Comparison of ENCODE assay signal across 30 cellular contexts in the genomic region with DNA sequence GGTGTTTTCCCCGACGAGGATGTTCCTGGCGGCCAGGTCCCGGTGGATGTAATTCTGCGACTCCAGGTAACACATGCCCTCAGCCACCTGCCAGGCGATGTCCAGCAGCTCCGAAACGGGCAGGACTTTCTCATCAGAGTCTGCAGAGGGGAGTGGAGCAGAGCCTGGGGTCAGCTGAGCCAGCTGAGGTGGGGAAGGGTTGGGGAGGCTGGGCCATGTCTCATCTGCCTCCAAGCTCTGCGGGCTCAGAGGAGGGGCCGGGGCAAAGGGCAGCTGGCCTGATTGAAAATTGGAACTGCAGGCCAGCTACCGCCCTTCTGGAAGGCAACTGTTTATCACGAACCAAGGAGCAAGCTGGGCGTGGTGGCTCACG. TPM values are rescaled to one million over a fixed set of nuclear protein-coding genes. Genes with fewer than 3 reads are reported as not detected.
A peak's percentile ranks its signal among the peaks of the same experiment; 100 is the strongest.
DNase-seq lines count a peak whose midpoint lies in the region; ATAC-seq, FAIRE-seq and TF ChIP-seq lines count a peak whose summit lies in the region.
"Had no signal": no experiment of that assay in that cellular context is flagged by ENCODE, and none has a peak within 500 bp of the region (broad histone marks: within the 10 kb centered on the region; RNA-seq: fewer than 3 reads in every experiment).

No MANE protein-coding gene starts in this region.

- H3K4me1 ChIP-seq in small intestine (ENCODE audit: control insufficient read depth in 2 of 2, insufficient read depth in 1 of 2, low read depth in 1 of 2, low read length in 1 of 2) (no peaks in the 10 kb centered on the region), lower lobe of right lung (peaks cover 15% of the 10 kb centered on the region)
- H3K4me1 ChIP-seq: uterus had no signal

- H3K27ac Mint-ChIP-seq in activated naive CD4-positive, alpha-beta T cell treated with anti-CD3 and anti-CD28 coated beads, Interleukin-2, amount 10 ng/mL, durations not matched to agents 7 days and 5 days = no peak overlapping the region
- H3K27ac Mint-ChIP-seq: immature natural killer cell had no signal

- H3K27me3 Mint-ChIP-seq in activated naive CD4-positive, alpha-beta T cell treated with anti-CD3 and anti-CD28 coated beads, Interleukin-2, amount 10 ng/mL, durations not matched to agents 7 days and 5 days = peaks cover 37% of the 10 kb centered on the region

- FAIRE-seq in small intestine (lab: Jason Lieb, UNC) = no peak
- FAIRE-seq: A204.1, endometrium, pancreas had no signal

- intact Hi-C loops in lower lobe of right lung (cut with DNase I) = no loop called here

- CTCF ChIA-PET in activated naive CD4-positive, alpha-beta T cell treated with anti-CD3 and anti-CD28 coated beads, Interleukin-2, amount 10 ng/mL, durations not matched to agents 7 days and 5 days (lab: Charles Lee) = no interaction called here

- H3K36me3 ChIP-seq in small intestine (ENCODE audit: control insufficient read depth in 2 of 2, insufficient read depth in 2 of 2, low read length in 2 of 2) (no peaks in the 10 kb centered on the region), lower lobe of right lung (no peaks in the 10 kb centered on the region)
- H3K36me3 ChIP-seq: BLaER1, brain microvascular endothelial cell, heart right ventricle, pancreas, suprapubic skin, uterus, WERI-Rb-1 had no signal

- DNase-seq in activated naive CD4-positive, alpha-beta T cell treated with anti-CD3 and anti-CD28 coated beads, Interleukin-2, amount 10 ng/mL, durations not matched to agents 7 days and 5 days = peak; percentile 20
- DNase-seq in activated naive CD4-positive, alpha-beta T cell treated with anti-CD3 and anti-CD28 coated beads, Interleukin-2, amount 50 U/mL, for 16 hours = no peak
- DNase-seq in epidermal melanocyte (ENCODE audit: insufficient read length, low spot score) = peak; percentile 5
- peak; percentile 93 for DNase-seq in small intestine
- no peak for DNase-seq in NOMO-1 (lab: John Stamatoyannopoulos, UW; ENCODE audit: unreplicated experiment in 2 of 2)
- DNase-seq in lower lobe of right lung = no peak
- DNase-seq: activated CD4-positive, alpha-beta T cell treated with anti-CD3 and anti-CD28 coated beads, Interleukin-2, amount 50 U/mL, for 48 hours; activated effector memory CD4-positive, alpha-beta T cell treated with anti-CD3 and anti-CD28 coated beads, Interleukin-2, amount 50 U/mL, for 16 hours; brain microvascular endothelial cell; HCEC 1CT; heart right ventricle; immature natural killer cell; Kasumi-1; NCI-H2029; NCI-H345; PC-9; uterus; WERI-Rb-1 had no signal

- H3K9me3 Mint-ChIP-seq in activated naive CD4-positive, alpha-beta T cell treated with anti-CD3 and anti-CD28 coated beads, Interleukin-2, amount 10 ng/mL, durations not matched to agents 7 days and 5 days = no peaks in the 10 kb centered on the region
- H3K9me3 Mint-ChIP-seq: immature natural killer cell had no signal

- H3K4me3 Mint-ChIP-seq in activated naive CD4-positive, alpha-beta T cell treated with anti-CD3 and anti-CD28 coated beads, Interleukin-2, amount 10 ng/mL, durations not matched to agents 7 days and 5 days = no peak overlapping the region
- H3K4me3 Mint-ChIP-seq: immature natural killer cell had no signal

- no peak for TF ChIP-seq CTCF in lower lobe of right lung (IDR thresholded peaks at IDR 0.05)

- H3K4me1 Mint-ChIP-seq in activated naive CD4-positive, alpha-beta T cell treated with anti-CD3 and anti-CD28 coated beads, Interleukin-2, amount 10 ng/mL, durations not matched to agents 7 days and 5 days = peaks cover 4% of the 10 kb centered on the region
- H3K4me1 Mint-ChIP-seq: immature natural killer cell had no signal

- H3K9me3 ChIP-seq in small intestine (ENCODE audit: control insufficient read depth, low read depth) (no peaks in the 10 kb centered on the region), lower lobe of right lung (no peaks in the 10 kb centered on the region)
- H3K9me3 ChIP-seq: BLaER1, Caco-2, heart right ventricle, pancreas, suprapubic skin, uterus had no signal

- 12 to 51% (median 35%) methylated on average over 14 of the region's 14 CpGs for WGBS in small intestine, 3 donors

- H3K27ac ChIP-seq in small intestine (ENCODE audit: low read depth in 1 of 2, low read length in 1 of 2) (peak overlapping the region in 1 of 2 donors; percentile 18), lower lobe of right lung (no peak overlapping the region)
- H3K27ac ChIP-seq: BLaER1, brain microvascular endothelial cell, coronary artery, heart right ventricle, pancreas, PC-9, suprapubic skin, uterus, WERI-Rb-1 had no signal

- H3K27me3 ChIP-seq in small intestine (ENCODE audit: control insufficient read depth in 2 of 2, insufficient read depth in 2 of 2, low read length in 2 of 2) (no peaks in the 10 kb centered on the region), lower lobe of right lung (ENCODE audit: low read depth) (peaks cover 6% of the 10 kb centered on the region)
- H3K27me3 ChIP-seq: brain microvascular endothelial cell, pancreas had no signal

- H3K4me3 ChIP-seq in small intestine (ENCODE audit: low read depth in 1 of 2, low read length in 2 of 2) = peak overlapping the region in 1 of 2 donors; percentile 36
- H3K4me3 ChIP-seq in lower lobe of right lung = no peak overlapping the region
- H3K4me3 ChIP-seq: BLaER1, coronary artery, heart right ventricle, pancreas, PC-9, suprapubic skin, uterus had no signal

- H3K36me3 Mint-ChIP-seq in activated naive CD4-positive, alpha-beta T cell treated with anti-CD3 and anti-CD28 coated beads, Interleukin-2, amount 10 ng/mL, durations not matched to agents 7 days and 5 days = no peaks in the 10 kb centered on the region
- H3K36me3 Mint-ChIP-seq: immature natural killer cell had no signal

- no peak for ATAC-seq in lower lobe of right lung
- ATAC-seq: heart right ventricle, pancreas had no signal

RNA-seq across cellular contexts. Expression of gene PTK6, which starts 6.4 kb away (rescaled TPM):
- polyA plus RNA-seq in small intestine = 10 to 100 TPM; 12.3 to 87.0 (median 82.7) TPM
- 4.2 TPM for total RNA-seq in lower lobe of right lung
- total RNA-seq: Daoy, HT1080, lung microvascular endothelial cell, SK-MEL-5 had no signal

RNA-seq across cellular contexts. Expression of gene PPDPF, which starts 10.2 kb away (rescaled TPM):
- polyA plus RNA-seq in small intestine = 100 to 1,000 TPM; 287 to 356 (median 302) TPM
- total RNA-seq in lower lobe of right lung = 305 TPM

RNA-seq across cellular contexts. Expression of gene SRMS, which starts 16.8 kb away (rescaled TPM):
- polyA plus RNA-seq in small intestine = not detected
- total RNA-seq in lower lobe of right lung = not detected
- total RNA-seq: Caco-2; Daoy; heart right ventricle; HT1080; lung microvascular endothelial cell; pancreas; SK-MEL-5; T-helper 2 cell treated with Interferon-gamma antibody and Interleukin-4, amounts not matched to agents 100 ng/mL and 5 ng/mL, for 36 hours; uterus had no signal
- polyA plus RNA-seq: heart right ventricle, immature natural killer cell, pancreas had no signal

RNA-seq across cellular contexts. Expression of gene FNDC11, which starts 23.2 kb away (rescaled TPM):
- polyA plus RNA-seq in small intestine = under 1 TPM in 1 of 3 donors, not detected in 2; 0.25 TPM
- 1.3 TPM for total RNA-seq in lower lobe of right lung
- total RNA-seq: Caco-2, Daoy, HT1080, SK-MEL-5 had no signal
- polyA plus RNA-seq: immature natural killer cell had no signal

RNA-seq across cellular contexts. Expression of gene EEF1A2, which starts 31.9 kb away (rescaled TPM):
- polyA plus RNA-seq in small intestine = 10 to 100 TPM in 2 of 3 donors, 1 to 10 TPM in 1; 3.8 to 18.6 (median 15.7) TPM
- total RNA-seq in lower lobe of right lung = 0.77 TPM
- polyA plus RNA-seq: immature natural killer cell had no signal

Comparison
In these comparisons a context has a peak if more than half of its experiments do, and no peak if none do; other contexts are left out.
1. DNase-seq: peak in activated naive CD4-positive, alpha-beta T cell treated with anti-CD3 and anti-CD28 coated beads, Interleukin-2, amount 10 ng/mL, durations not matched to agents 7 days and 5 days (single experiment), epidermal melanocyte (single experiment) and small intestine (single experiment); none in activated naive CD4-positive, alpha-beta T cell treated with anti-CD3 and anti-CD28 coated beads, Interleukin-2, amount 50 U/mL, for 16 hours (single experiment), NOMO-1 (0 of 2) and lower lobe of right lung (single experiment).